In the genomic region with DNA sequence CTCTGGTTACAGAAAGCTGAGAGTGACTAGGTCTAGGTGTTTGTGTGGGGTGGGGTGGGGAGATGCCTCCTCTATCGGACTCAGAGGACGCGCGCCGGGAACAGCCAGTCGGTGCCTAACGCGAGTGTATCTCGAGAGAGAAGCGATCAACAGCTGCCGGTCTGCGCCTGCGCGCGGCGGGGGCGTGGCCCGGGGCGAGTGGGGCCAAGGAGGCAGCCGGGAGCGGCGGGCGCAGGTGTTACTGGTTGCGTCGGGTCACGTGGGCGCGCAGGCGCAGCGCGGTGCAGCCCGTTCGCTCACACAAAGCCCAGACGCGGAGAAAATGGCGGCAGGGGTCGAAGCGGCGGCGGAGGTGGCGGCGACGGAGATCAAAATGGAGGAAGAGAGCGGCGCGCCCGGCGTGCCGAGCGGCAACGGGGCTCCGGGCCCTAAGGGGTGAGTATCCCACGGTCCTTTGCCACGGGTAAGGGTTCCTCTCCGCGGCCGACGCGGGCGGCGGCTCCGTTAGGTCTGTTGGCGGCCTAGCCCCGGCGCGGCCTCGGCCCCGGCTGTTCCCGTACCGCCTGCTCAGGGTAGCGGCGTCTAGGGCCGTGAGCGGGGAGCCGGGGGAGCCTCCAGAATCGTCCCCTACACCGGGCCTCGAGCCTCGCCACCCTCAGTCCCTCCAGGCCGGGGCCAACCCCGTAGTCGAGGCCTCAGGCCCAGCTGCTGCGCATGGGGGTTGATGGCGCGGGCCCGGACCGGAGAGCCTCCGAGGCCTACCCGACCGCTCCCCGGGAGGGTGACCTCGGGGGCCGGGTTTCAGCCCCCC, we compare ENCODE assay signal across 1 cellular context.
TF ChIP-seq lines count a peak whose summit lies in the region.

A gene with protein sequence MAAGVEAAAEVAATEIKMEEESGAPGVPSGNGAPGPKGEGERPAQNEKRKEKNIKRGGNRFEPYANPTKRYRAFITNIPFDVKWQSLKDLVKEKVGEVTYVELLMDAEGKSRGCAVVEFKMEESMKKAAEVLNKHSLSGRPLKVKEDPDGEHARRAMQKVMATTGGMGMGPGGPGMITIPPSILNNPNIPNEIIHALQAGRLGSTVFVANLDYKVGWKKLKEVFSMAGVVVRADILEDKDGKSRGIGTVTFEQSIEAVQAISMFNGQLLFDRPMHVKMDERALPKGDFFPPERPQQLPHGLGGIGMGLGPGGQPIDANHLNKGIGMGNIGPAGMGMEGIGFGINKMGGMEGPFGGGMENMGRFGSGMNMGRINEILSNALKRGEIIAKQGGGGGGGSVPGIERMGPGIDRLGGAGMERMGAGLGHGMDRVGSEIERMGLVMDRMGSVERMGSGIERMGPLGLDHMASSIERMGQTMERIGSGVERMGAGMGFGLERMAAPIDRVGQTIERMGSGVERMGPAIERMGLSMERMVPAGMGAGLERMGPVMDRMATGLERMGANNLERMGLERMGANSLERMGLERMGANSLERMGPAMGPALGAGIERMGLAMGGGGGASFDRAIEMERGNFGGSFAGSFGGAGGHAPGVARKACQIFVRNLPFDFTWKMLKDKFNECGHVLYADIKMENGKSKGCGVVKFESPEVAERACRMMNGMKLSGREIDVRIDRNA (plus strand): TSS at position 299 of the 811 bp plus-strand sequence. CDS start 24 bp downstream, at position 323.

TF ChIP-seq in HepG2, 621 proteins besides CTCF, POLR2A, EP300 and RAD21 (continued from another document and continues in another):
- TF ChIP-seq, protein P1, sequence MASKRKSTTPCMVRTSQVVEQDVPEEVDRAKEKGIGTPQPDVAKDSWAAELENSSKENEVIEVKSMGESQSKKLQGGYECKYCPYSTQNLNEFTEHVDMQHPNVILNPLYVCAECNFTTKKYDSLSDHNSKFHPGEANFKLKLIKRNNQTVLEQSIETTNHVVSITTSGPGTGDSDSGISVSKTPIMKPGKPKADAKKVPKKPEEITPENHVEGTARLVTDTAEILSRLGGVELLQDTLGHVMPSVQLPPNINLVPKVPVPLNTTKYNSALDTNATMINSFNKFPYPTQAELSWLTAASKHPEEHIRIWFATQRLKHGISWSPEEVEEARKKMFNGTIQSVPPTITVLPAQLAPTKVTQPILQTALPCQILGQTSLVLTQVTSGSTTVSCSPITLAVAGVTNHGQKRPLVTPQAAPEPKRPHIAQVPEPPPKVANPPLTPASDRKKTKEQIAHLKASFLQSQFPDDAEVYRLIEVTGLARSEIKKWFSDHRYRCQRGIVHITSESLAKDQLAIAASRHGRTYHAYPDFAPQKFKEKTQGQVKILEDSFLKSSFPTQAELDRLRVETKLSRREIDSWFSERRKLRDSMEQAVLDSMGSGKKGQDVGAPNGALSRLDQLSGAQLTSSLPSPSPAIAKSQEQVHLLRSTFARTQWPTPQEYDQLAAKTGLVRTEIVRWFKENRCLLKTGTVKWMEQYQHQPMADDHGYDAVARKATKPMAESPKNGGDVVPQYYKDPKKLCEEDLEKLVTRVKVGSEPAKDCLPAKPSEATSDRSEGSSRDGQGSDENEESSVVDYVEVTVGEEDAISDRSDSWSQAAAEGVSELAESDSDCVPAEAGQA (IDR thresholded peaks at IDR 0.05; ENCODE audit: low read depth) = peak; percentile 79; the same call in 1 of the 2 replicates
- TF ChIP-seq, protein P1 (CRISPR knock-in tag; IDR thresholded peaks at IDR 0.05; ENCODE audit: borderline replicate concordance) = peak; percentile 76; the same call in 1 of the 2 replicates
- TF ChIP-seq, protein P2, sequence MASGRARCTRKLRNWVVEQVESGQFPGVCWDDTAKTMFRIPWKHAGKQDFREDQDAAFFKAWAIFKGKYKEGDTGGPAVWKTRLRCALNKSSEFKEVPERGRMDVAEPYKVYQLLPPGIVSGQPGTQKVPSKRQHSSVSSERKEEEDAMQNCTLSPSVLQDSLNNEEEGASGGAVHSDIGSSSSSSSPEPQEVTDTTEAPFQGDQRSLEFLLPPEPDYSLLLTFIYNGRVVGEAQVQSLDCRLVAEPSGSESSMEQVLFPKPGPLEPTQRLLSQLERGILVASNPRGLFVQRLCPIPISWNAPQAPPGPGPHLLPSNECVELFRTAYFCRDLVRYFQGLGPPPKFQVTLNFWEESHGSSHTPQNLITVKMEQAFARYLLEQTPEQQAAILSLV (CRISPR knock-in tag; IDR thresholded peaks at IDR 0.05; ENCODE audit: borderline replicate concordance) = peak; percentile 78; the same call in 1 of the 2 replicates
- TF ChIP-seq NCOR1 (IDR thresholded peaks at IDR 0.05; ENCODE audit: borderline replicate concordance, low read length) = no peak
- peak; percentile 72; the same call in 1 of the 2 replicates for TF ChIP-seq ZNF558 (CRISPR knock-in tag; IDR thresholded peaks at IDR 0.05; ENCODE audit: borderline replicate concordance)
- no peak for TF ChIP-seq SYNCRIP (IDR thresholded peaks at IDR 0.05; ENCODE audit: insufficient read depth, low read depth, low read length)
- no peak for TF ChIP-seq ZNF34 (CRISPR knock-in tag; IDR thresholded peaks at IDR 0.05; ENCODE audit: borderline replicate concordance)
- TF ChIP-seq RCOR2 (CRISPR knock-in tag; IDR thresholded peaks at IDR 0.05) = no peak
- TF ChIP-seq NR1H2 (CRISPR knock-in tag; IDR thresholded peaks at IDR 0.05; ENCODE audit: borderline replicate concordance, low read depth) = peak; percentile 31; the same call in 1 of the 2 replicates
- TF ChIP-seq GATAD1 (CRISPR knock-in tag; IDR thresholded peaks at IDR 0.05) = peak; percentile 75; the same call in 1 of the 2 replicates
- 0 out of 2 replicates have a peak, but pooled peaks have one; percentile 55 for TF ChIP-seq HOXD1 (CRISPR knock-in tag; IDR thresholded peaks at IDR 0.05)
- peak; percentile 85; the same call in 1 of the 2 replicates for TF ChIP-seq ZMAT3 (CRISPR knock-in tag; conservative IDR thresholded peaks at IDR 0.05)
- no peak for TF ChIP-seq RFX1 (IDR thresholded peaks at IDR 0.05)
- TF ChIP-seq ZNF333 (CRISPR knock-in tag; IDR thresholded peaks at IDR 0.05; ENCODE audit: borderline replicate concordance) = 0 out of 2 replicates have a peak, but pooled peaks have one; percentile 50
- 0 out of 2 replicates have a peak, but pooled peaks have one; percentile 7 for TF ChIP-seq STAG1 (CRISPR knock-in tag; IDR thresholded peaks at IDR 0.05)
- TF ChIP-seq RAD51 (IDR thresholded peaks at IDR 0.05; ENCODE audit: borderline replicate concordance) = peak; percentile 91
- no peak for TF ChIP-seq MLLT10 (CRISPR knock-in tag; IDR thresholded peaks at IDR 0.05)
- no peak for TF ChIP-seq DDIT3 (CRISPR knock-in tag; IDR thresholded peaks at IDR 0.05)
- no peak for TF ChIP-seq HNF4A (CRISPR knock-in tag; IDR thresholded peaks at IDR 0.05)
- peak; percentile 66 for TF ChIP-seq NR2C2 (CRISPR knock-in tag; IDR thresholded peaks at IDR 0.05; ENCODE audit: borderline replicate concordance)
- no peak for TF ChIP-seq ATF7-NPFF (CRISPR knock-in tag; IDR thresholded peaks at IDR 0.05; ENCODE audit: low read depth)
- TF ChIP-seq ARNTL (CRISPR knock-in tag; IDR thresholded peaks at IDR 0.05) = no peak
- peak; percentile 35; the same call in 1 of the 2 replicates for TF ChIP-seq POGZ (CRISPR knock-in tag; IDR thresholded peaks at IDR 0.05)
- TF ChIP-seq ZKSCAN1 (IDR thresholded peaks at IDR 0.05; ENCODE audit: low read length) = no peak
- TF ChIP-seq KAT7 (CRISPR knock-in tag; IDR thresholded peaks at IDR 0.05; ENCODE audit: borderline replicate concordance) = peak; percentile 91; the same call in 1 of the 2 replicates
- TF ChIP-seq, protein P3, sequence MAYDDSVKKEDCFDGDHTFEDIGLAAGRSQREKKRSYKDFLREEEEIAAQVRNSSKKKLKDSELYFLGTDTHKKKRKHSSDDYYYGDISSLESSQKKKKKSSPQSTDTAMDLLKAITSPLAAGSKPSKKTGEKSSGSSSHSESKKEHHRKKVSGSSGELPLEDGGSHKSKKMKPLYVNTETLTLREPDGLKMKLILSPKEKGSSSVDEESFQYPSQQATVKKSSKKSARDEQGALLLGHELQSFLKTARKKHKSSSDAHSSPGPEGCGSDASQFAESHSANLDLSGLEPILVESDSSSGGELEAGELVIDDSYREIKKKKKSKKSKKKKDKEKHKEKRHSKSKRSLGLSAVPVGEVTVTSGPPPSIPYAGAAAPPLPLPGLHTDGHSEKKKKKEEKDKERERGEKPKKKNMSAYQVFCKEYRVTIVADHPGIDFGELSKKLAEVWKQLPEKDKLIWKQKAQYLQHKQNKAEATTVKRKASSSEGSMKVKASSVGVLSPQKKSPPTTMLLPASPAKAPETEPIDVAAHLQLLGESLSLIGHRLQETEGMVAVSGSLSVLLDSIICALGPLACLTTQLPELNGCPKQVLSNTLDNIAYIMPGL (CRISPR knock-in tag; IDR thresholded peaks at IDR 0.05; ENCODE audit: borderline replicate concordance in 1 of 2, low read depth in 1 of 2) = peak in 1 of 2 experiments; percentile 76; a peak in 3 of 4 replicates
- no peak for TF ChIP-seq SMARCE1 (IDR thresholded peaks at IDR 0.05; ENCODE audit: borderline replicate concordance)
- no peak for TF ChIP-seq ELF4 (CRISPR knock-in tag; IDR thresholded peaks at IDR 0.05; ENCODE audit: borderline replicate concordance)
- TF ChIP-seq MIER3 (CRISPR knock-in tag; IDR thresholded peaks at IDR 0.05; ENCODE audit: borderline replicate concordance) = no peak
- TF ChIP-seq BRF2 (CRISPR knock-in tag; IDR thresholded peaks at IDR 0.05) = no peak
- 0 out of 2 replicates have a peak, but pooled peaks have one; percentile 42 for TF ChIP-seq MYC (CRISPR knock-in tag; IDR thresholded peaks at IDR 0.05; ENCODE audit: borderline replicate concordance)
- TF ChIP-seq FUBP1 (CRISPR knock-in tag; IDR thresholded peaks at IDR 0.05; ENCODE audit: borderline replicate concordance) = no peak
- TF ChIP-seq EHMT2 (IDR thresholded peaks at IDR 0.05; ENCODE audit: borderline replicate concordance, low read depth, low read length) = no peak
- no peak for TF ChIP-seq SETDB1 (CRISPR knock-in tag; IDR thresholded peaks at IDR 0.05; ENCODE audit: borderline replicate concordance)
- TF ChIP-seq ZNF773 (CRISPR knock-in tag; IDR thresholded peaks at IDR 0.05; ENCODE audit: borderline replicate concordance) = 0 out of 2 replicates have a peak, but pooled peaks have one; percentile 14
- no peak for TF ChIP-seq RORA (CRISPR knock-in tag; IDR thresholded peaks at IDR 0.05)
- no peak for TF ChIP-seq NFATC3 (CRISPR knock-in tag; IDR thresholded peaks at IDR 0.05)
- TF ChIP-seq ZNF503 (CRISPR knock-in tag; IDR thresholded peaks at IDR 0.05) = peak; percentile 75
- TF ChIP-seq ATF5 (CRISPR knock-in tag; IDR thresholded peaks at IDR 0.05; ENCODE audit: low read depth) = no peak
- peak in 1 of 2 experiments; percentile 48; a peak in 1 of 4 replicates for TF ChIP-seq KLF16 (CRISPR knock-in tag; IDR thresholded peaks at IDR 0.05)
- no peak for TF ChIP-seq SCMH1 (CRISPR knock-in tag; IDR thresholded peaks at IDR 0.05; ENCODE audit: borderline replicate concordance)
